In the genomic region with DNA sequence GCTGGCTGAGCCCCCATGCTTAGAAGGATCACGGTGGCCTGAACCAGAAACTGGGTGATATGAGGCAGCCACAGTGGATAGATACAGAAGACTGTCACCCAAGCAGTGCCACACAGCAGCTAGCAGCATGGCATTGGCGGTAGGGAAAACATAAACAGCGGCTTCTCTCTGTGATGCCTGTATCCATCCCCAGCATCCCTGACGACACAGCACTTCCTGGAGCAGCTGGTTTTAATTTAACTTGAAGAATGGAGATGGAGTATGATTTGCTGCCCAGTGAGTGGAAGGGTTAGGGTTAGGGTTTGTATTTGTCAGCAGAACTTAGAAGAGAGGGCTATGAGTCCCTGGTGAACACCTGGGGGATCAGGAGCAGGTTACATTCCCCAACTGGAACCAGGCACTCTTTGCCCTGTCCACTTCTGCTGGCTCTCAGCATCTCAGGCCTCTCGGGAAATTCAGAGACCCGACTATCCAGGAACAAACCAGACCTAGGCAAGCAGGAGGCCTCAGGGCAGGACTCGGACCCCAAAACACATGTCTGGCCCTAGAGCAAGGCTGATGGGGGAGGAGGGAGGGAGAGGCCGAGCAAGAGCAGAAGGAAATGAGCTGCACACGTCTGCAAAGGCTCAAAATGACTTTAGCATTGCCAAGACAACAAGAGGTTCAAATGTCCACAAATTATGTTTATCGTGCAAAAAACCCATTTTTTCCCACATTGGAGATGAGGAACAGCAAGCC, we compare ENCODE assay signal across 24 cellular contexts. TPM values are rescaled to one million over a fixed set of nuclear protein-coding genes. Genes with fewer than 3 reads are reported as not detected.
DNase-seq lines count a peak whose midpoint lies in the region; ATAC-seq, FAIRE-seq and TF ChIP-seq lines count a peak whose summit lies in the region.
"Had no signal": no experiment of that assay in that cellular context is flagged by ENCODE, and none has a peak within 500 bp of the region (broad histone marks: within the 10 kb centered on the region; RNA-seq: fewer than 3 reads in every experiment).

No MANE protein-coding gene starts in this region.

- H3K4me2 ChIP-seq in SK-N-SH = no peak overlapping the region
- H3K4me2 ChIP-seq: KMS-11 had no signal

- TF ChIP-seq POLR2A in lower leg skin (IDR thresholded peaks at IDR 0.05) = no peak

- FAIRE-seq in small intestine (lab: Jason Lieb, UNC) = no peak
- FAIRE-seq: D721Med, GM12892, GM18507, H54 had no signal

- H3K36me3 ChIP-seq in SK-N-SH (replicated peaks in 1 of 2; ENCODE audit: control insufficient read depth in 1 of 2, insufficient read depth in 2 of 2, low read length in 1 of 2) = no peaks in the 10 kb centered on the region
- H3K36me3 ChIP-seq in small intestine (ENCODE audit: control insufficient read depth in 2 of 2, insufficient read depth in 2 of 2, low read length in 2 of 2) = no peaks in the 10 kb centered on the region
- H3K36me3 ChIP-seq: BLaER1 treated with 17β-estradiol and CSF1 and Interleukin-3, amounts not matched to agents 10 nM and 100 nM; SJSA1 had no signal

- H3K9me3 ChIP-seq in SK-N-SH (no peaks in the 10 kb centered on the region), small intestine (ENCODE audit: control insufficient read depth, low read depth) (no peaks in the 10 kb centered on the region)
- H3K9me3 ChIP-seq: SJSA1 had no signal

- intact Hi-C loops in lower leg skin (cut with DNase I; ENCODE audit: low total_unique reads) = no loop called here

- no peaks in the 10 kb centered on the region for H3K9me2 ChIP-seq in SK-N-SH

- DNase-seq in AG08395 (ENCODE audit: low spot score) = peak; percentile 24
- DNase-seq in SK-N-SH = peak; percentile 79
- peak; percentile 37 for DNase-seq in fibroblast of gingiva (ENCODE audit: low read depth)
- DNase-seq in left lobe of liver (ENCODE audit: low spot score) = no peak
- no peak for DNase-seq in COLO829 (ENCODE audit: low spot score)
- DNase-seq in lower leg skin (ENCODE audit: low spot score in 2 of 2) = no peak
- DNase-seq in small intestine = no peak
- DNase-seq: CD8-positive, alpha-beta memory T cell; HFFc6; MV-4-11; NCI-H1417; NCI-H1930; NCI-H226; NCI-H526 had no signal

- no peaks in the 10 kb centered on the region for H4K20me1 ChIP-seq in SK-N-SH (ENCODE audit: insufficient read depth)
- H4K20me1 ChIP-seq: BLaER1 treated with 17β-estradiol and CSF1 and Interleukin-3, amounts not matched to agents 10 nM and 100 nM had no signal

- TF ChIP-seq EP300 in SK-N-SH (IDR thresholded peaks at IDR 0.05; ENCODE audit: borderline replicate concordance in 1 of 2, low read depth in 1 of 2, low read length in 1 of 2) = peak in 1 of 2 experiments; percentile 49; a peak in 2 of 4 replicates

- H3K79me2 ChIP-seq in SK-N-SH (ENCODE audit: insufficient read depth) = no peaks in the 10 kb centered on the region

- CTCF ChIA-PET in SK-N-SH (lab: Yijun Ruan, JAX) = interaction anchor here (0.9 to 1.6 kb wide), 5 partner anchors 33 to 186 kb away, joined by 3 to 10 read pairs (median 4); no protein-coding TSS in a partner anchor

- H3K4me3 ChIP-seq in SK-N-SH (ENCODE audit: low read depth in 2 of 2, low read length in 1 of 2) = no peak overlapping the region
- H3K4me3 ChIP-seq in lower leg skin (ENCODE audit: low read depth, poor library complexity, severe bottlenecking) = no peak overlapping the region
- no peak overlapping the region for H3K4me3 ChIP-seq in small intestine (ENCODE audit: low read depth in 1 of 2, low read length in 2 of 2)
- H3K4me3 ChIP-seq: BLaER1 treated with 17β-estradiol and CSF1 and Interleukin-3, amounts not matched to agents 10 nM and 100 nM; SJSA1 had no signal

- POLR2A ChIA-PET in SK-N-SH (lab: Yijun Ruan, JAX) = interaction anchor here (1.1 kb wide), 1 partner anchor 35 kb away, joined by 3 read pairs; no protein-coding TSS in a partner anchor

- no peaks in the 10 kb centered on the region for H3K27me3 ChIP-seq in SK-N-SH (ENCODE audit: insufficient read depth)
- peaks cover 0 to 3% of the 10 kb centered on the region in 2 donors for H3K27me3 ChIP-seq in small intestine (ENCODE audit: control insufficient read depth in 2 of 2, insufficient read depth in 2 of 2, low read length in 2 of 2)

- no peaks in the 10 kb centered on the region for H3F3A ChIP-seq in SK-N-SH (replicated peaks; ENCODE audit: insufficient read depth)

- WGBS in SK-N-SH (ENCODE audit: low lambda C conversion rate) = 45% methylated on average over 10 of the region's 10 CpGs
- 66 to 70% methylated on average over 10 of the region's 10 CpGs for WGBS in lower leg skin, 2 donors
- WGBS in small intestine, 3 donors = 54 to 63% (median 55%) methylated on average over 10 of the region's 10 CpGs

- TF ChIP-seq RAD21 in SK-N-SH (IDR thresholded peaks at IDR 0.05; ENCODE audit: low read length) = no peak

- H3K27ac ChIP-seq in SK-N-SH (ENCODE audit: low read depth in 2 of 2, low read length in 1 of 2) (peak overlapping the region; percentile 39 to 96; a peak in 3 of 4 replicates), small intestine (ENCODE audit: low read depth in 1 of 2, low read length in 1 of 2) (no peak overlapping the region)
- H3K27ac ChIP-seq: BLaER1 treated with 17β-estradiol and CSF1 and Interleukin-3, amounts not matched to agents 10 nM and 100 nM; KMS-11; SJSA1 had no signal

- H3K9ac ChIP-seq in SK-N-SH = no peak overlapping the region
- H3K9ac ChIP-seq: BLaER1 treated with 17β-estradiol and CSF1 and Interleukin-3, amounts not matched to agents 10 nM and 100 nM; KMS-11 had no signal

- TF ChIP-seq CTCF in SK-N-SH (IDR thresholded peaks at IDR 0.05) = no peak
- no peak for TF ChIP-seq CTCF in lower leg skin (IDR thresholded peaks at IDR 0.05)

- no peak overlapping the region for H2AFZ ChIP-seq in SK-N-SH (ENCODE audit: low read depth)

- peak; percentile 21 for ATAC-seq in left lobe of liver
- no peak for ATAC-seq in GM21423 (IDR thresholded peaks at IDR 0.05; ENCODE audit: unreplicated experiment)

- peaks cover 5 to 28% of the 10 kb centered on the region in 2 experiments; a peak in 2 of 4 replicates for H3K4me1 ChIP-seq in SK-N-SH (ENCODE audit: control insufficient read depth in 1 of 2, insufficient read depth in 2 of 2, low read depth in 1 of 2, low read length in 1 of 2)
- no peaks in the 10 kb centered on the region for H3K4me1 ChIP-seq in small intestine (ENCODE audit: control insufficient read depth in 2 of 2, insufficient read depth in 1 of 2, low read depth in 1 of 2, low read length in 1 of 2)
- H3K4me1 ChIP-seq: SJSA1 had no signal

TF ChIP-seq in SK-N-SH, 30 proteins besides CTCF, POLR2A, EP300 and RAD21 (continues in another document):
- TF ChIP-seq NFIC (IDR thresholded peaks at IDR 0.05; ENCODE audit: borderline replicate concordance) = no peak
- peak; percentile 93 for TF ChIP-seq MXI1 (IDR thresholded peaks at IDR 0.05; ENCODE audit: low read depth, low read length)
- TF ChIP-seq, protein P1, sequence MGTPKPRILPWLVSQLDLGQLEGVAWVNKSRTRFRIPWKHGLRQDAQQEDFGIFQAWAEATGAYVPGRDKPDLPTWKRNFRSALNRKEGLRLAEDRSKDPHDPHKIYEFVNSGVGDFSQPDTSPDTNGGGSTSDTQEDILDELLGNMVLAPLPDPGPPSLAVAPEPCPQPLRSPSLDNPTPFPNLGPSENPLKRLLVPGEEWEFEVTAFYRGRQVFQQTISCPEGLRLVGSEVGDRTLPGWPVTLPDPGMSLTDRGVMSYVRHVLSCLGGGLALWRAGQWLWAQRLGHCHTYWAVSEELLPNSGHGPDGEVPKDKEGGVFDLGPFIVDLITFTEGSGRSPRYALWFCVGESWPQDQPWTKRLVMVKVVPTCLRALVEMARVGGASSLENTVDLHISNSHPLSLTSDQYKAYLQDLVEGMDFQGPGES (IDR thresholded peaks at IDR 0.05; ENCODE audit: low read depth, low read length) = no peak
- peak; percentile 86 for TF ChIP-seq TCF12 (IDR thresholded peaks at IDR 0.05)
- no peak for TF ChIP-seq EZH2phosphoT487 (IDR thresholded peaks at IDR 0.05; ENCODE audit: borderline replicate concordance, low read depth)
- TF ChIP-seq POLR2AphosphoS5 (IDR thresholded peaks at IDR 0.05; ENCODE audit: low read depth, low read length) = no peak
- TF ChIP-seq NRF1 (IDR thresholded peaks at IDR 0.05; ENCODE audit: low read depth, low read length) = no peak
- TF ChIP-seq RXRA (IDR thresholded peaks at IDR 0.05; ENCODE audit: borderline replicate concordance, low read depth) = no peak
- no peak for TF ChIP-seq SMC3 (IDR thresholded peaks at IDR 0.05; ENCODE audit: low read depth, low read length)
- TF ChIP-seq FOXM1 (IDR thresholded peaks at IDR 0.05; ENCODE audit: low read depth) = no peak
- no peak for TF ChIP-seq JUND (IDR thresholded peaks at IDR 0.05)
- TF ChIP-seq TEAD4 (IDR thresholded peaks at IDR 0.05; ENCODE audit: borderline replicate concordance, insufficient read depth) = no peak
- TF ChIP-seq GABPA (IDR thresholded peaks at IDR 0.05; ENCODE audit: low read depth) = no peak
- TF ChIP-seq, protein P2, sequence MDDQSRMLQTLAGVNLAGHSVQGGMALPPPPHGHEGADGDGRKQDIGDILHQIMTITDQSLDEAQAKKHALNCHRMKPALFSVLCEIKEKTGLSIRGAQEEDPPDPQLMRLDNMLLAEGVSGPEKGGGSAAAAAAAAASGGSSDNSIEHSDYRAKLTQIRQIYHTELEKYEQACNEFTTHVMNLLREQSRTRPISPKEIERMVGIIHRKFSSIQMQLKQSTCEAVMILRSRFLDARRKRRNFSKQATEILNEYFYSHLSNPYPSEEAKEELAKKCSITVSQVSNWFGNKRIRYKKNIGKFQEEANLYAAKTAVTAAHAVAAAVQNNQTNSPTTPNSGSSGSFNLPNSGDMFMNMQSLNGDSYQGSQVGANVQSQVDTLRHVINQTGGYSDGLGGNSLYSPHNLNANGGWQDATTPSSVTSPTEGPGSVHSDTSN (IDR thresholded peaks at IDR 0.05) = no peak
- peak; percentile 59; the same call in 1 of the 2 replicates for TF ChIP-seq RCOR1 (IDR thresholded peaks at IDR 0.05; ENCODE audit: low read length)
- TF ChIP-seq, protein P3, sequence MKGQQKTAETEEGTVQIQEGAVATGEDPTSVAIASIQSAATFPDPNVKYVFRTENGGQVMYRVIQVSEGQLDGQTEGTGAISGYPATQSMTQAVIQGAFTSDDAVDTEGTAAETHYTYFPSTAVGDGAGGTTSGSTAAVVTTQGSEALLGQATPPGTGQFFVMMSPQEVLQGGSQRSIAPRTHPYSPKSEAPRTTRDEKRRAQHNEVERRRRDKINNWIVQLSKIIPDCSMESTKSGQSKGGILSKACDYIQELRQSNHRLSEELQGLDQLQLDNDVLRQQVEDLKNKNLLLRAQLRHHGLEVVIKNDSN (IDR thresholded peaks at IDR 0.05; ENCODE audit: borderline replicate concordance, low read depth) = no peak
- TF ChIP-seq YY1 (IDR thresholded peaks at IDR 0.05; ENCODE audit: low read depth) = no peak
- TF ChIP-seq SIN3A (IDR thresholded peaks at IDR 0.05; ENCODE audit: borderline replicate concordance, low read depth, low read length) = no peak

RNA-seq across cellular contexts. Expression of a gene that starts 6.4 kb away (rescaled TPM):
- polyA plus RNA-seq in SK-N-SH (2012; rRNA removed) (0.03 and 0.11 TPM in 2 replicates), small intestine (10 to 100 TPM in 1 of 3 donors, 1 to 10 TPM in 1, under 1 TPM in 1; 0.67 to 11.3 (median 4.9) TPM)
- 0.17 and 0.29 TPM in 2 replicates for polyA plus RNA-seq in SK-N-SH (2012; cell fraction: cytosol; rRNA removed)
- not detected in 2 replicates for polyA plus RNA-seq in SK-N-SH (2012; cell fraction: nucleus; rRNA removed)
- total RNA-seq in left lobe of liver (1.2 TPM), lower leg skin (10 to 100 TPM in 1 of 4 donors, 1 to 10 TPM in 3; 5.4 to 11.9 (median 8.0) TPM)
- total RNA-seq: A172; CD8-positive, alpha-beta memory T cell; HFFc6; HT-29; SJSA1 had no signal
- polyA plus RNA-seq: CD8-positive, alpha-beta memory T cell had no signal

Comparison
In these comparisons a context has a peak if more than half of its experiments do, and no peak if none do; other contexts are left out.
1. DNase-seq: peak in AG08395 (single experiment), SK-N-SH (single experiment) and fibroblast of gingiva (single experiment); none in left lobe of liver (single experiment), COLO829 (single experiment), lower leg skin (0 of 2) and small intestine (single experiment).
2. H3K27ac ChIP-seq: peak in SK-N-SH (2 of 2); none in small intestine (0 of 2).